ENCODE assay signal across 8 cellular contexts in genomic region chr7:110090113-110090820, GRCh38.
DNase-seq lines count a peak whose midpoint lies in the region; ATAC-seq and TF ChIP-seq lines count a peak whose summit lies in the region.

No MANE protein-coding gene starts in this region.

- H3K4me3 ChIP-seq in BE2C (ENCODE audit: low read depth, low read length) (no peak overlapping the region), foreskin fibroblast (ENCODE audit: low read depth in 1 of 2, low read length in 2 of 2) (no peak overlapping the region), transverse colon (no peak overlapping the region), esophagus squamous epithelium (no peak overlapping the region)

- H3K27ac ChIP-seq in transverse colon (no peak overlapping the region), esophagus squamous epithelium (no peak overlapping the region)

- H3K4me1 ChIP-seq in BE2C (peaks cover 28% of the 10 kb centered on the region), transverse colon (no peaks in the 10 kb centered on the region), esophagus squamous epithelium (no peaks in the 10 kb centered on the region)

- no peak for TF ChIP-seq EP300 in transverse colon (IDR thresholded peaks at IDR 0.05; ENCODE audit: low read depth)

- H3K36me3 ChIP-seq in BE2C (no peaks in the 10 kb centered on the region), transverse colon (no peaks in the 10 kb centered on the region), esophagus squamous epithelium (no peaks in the 10 kb centered on the region)

- in situ Hi-C loops in transverse colon (cut with MboI; ENCODE audit: low pct_ligation_motif_present in 1 of 4, low pct_unique_long_range_greater_than_20kb in 1 of 4, low sequenced_read_pairs in 3 of 4) = no loop called here

- H3K27me3 ChIP-seq in BE2C = no peaks in the 10 kb centered on the region
- no peaks in the 10 kb centered on the region for H3K27me3 ChIP-seq in transverse colon
- no peaks in the 10 kb centered on the region for H3K27me3 ChIP-seq in esophagus squamous epithelium

- TF ChIP-seq POLR2A in transverse colon (IDR thresholded peaks at IDR 0.05) (no peak), esophagus squamous epithelium (IDR thresholded peaks at IDR 0.05) (no peak)

- peak; percentile 65 for ATAC-seq in GM18511 (IDR thresholded peaks at IDR 0.05; ENCODE audit: unreplicated experiment)

- intact Hi-C loops in transverse colon (cut with DNase I; ENCODE audit: low total_unique reads) (no loop called here), esophagus squamous epithelium (cut with DNase I) (no loop called here)

- TF ChIP-seq CTCF in BE2C (IDR thresholded peaks at IDR 0.05; ENCODE audit: low read depth, low read length) = peak; percentile 60
- TF ChIP-seq CTCF in foreskin fibroblast (IDR thresholded peaks at IDR 0.05; ENCODE audit: low read depth, low read length) = peak; percentile 38
- peak in 2 of 5 experiments; percentile 25 to 28 for TF ChIP-seq CTCF in transverse colon (IDR thresholded peaks at IDR 0.05)
- TF ChIP-seq CTCF in esophagus squamous epithelium (IDR thresholded peaks at IDR 0.05) = peak in 1 of 6 experiments; percentile 30

- WGBS in transverse colon (ENCODE audit: low coverage in 1 of 2), 2 donors = 65 to 83% methylated on average over 6 to 11 of the region's 11 CpGs
- WGBS in esophagus squamous epithelium, 2 donors = 75 to 76% methylated on average over 11 of the region's 11 CpGs

- DNase-seq in BE2C (peak; percentile 9), OCI-M1 (lab: John Stamatoyannopoulos, UW) (peak; percentile 42), foreskin fibroblast (peak in 1 of 2 donors; percentile 4), transverse colon (no peak), esophagus squamous epithelium (lab: John Stamatoyannopoulos, UW) (no peak), NCI-H510A treated with DMSO at 0.1 percent for 48 hours (lab: John Stamatoyannopoulos, UW) (no peak), NCI-H446 (lab: John Stamatoyannopoulos, UW) (no peak)

- H3K9me3 ChIP-seq in BE2C (no peaks in the 10 kb centered on the region), transverse colon (no peaks in the 10 kb centered on the region), esophagus squamous epithelium (no peaks in the 10 kb centered on the region)

Comparison
In these comparisons a context has a peak if more than half of its experiments do, and no peak if none do; other contexts are left out.
1. DNase-seq: peak in BE2C (single experiment) and OCI-M1 (single experiment); none in transverse colon (single experiment), esophagus squamous epithelium (single experiment), NCI-H510A treated with DMSO at 0.1 percent for 48 hours (single experiment) and NCI-H446 (0 of 2).